ENCODE assay signal across 8 cellular contexts in the genomic region with DNA sequence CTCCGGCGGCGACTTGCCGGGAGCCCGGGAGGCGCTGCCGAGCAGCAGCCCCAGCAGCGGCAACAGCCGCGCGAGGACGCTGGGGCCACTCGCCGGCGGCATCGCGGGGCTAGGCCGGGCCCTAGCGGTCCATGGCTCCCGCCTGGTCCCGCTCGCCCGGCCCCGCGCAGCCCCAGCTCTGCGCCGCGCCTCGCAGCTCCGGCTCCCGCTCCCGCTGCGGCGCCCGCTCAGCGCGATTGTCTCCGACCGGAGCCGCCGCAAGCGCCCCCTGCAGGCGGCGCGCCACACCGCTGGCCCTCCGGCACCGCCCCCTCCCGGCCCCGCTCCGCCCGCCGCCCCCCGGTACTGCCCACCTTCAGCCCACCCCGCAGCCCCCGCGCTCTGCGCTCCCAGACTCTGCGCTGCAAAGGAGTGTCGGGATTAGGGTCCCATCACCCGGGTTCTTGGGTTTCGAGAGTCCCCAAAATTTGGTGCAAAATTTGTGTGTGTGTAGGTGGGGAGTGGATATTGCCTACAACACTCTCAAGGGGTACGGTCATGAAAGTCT. TPM values are rescaled to one million over a fixed set of nuclear protein-coding genes. Genes with fewer than 3 reads are reported as not detected.
DNase-seq lines count a peak whose midpoint lies in the region; ATAC-seq lines count a peak whose summit lies in the region.

A gene (minus strand): TSS at position 241 of the 547 bp plus-strand sequence. CDS start 139 bp downstream, at position 102.

- H3K36me3 Mint-ChIP-seq in T-cell = no peaks in the 10 kb centered on the region

- no peak within 1 kb of the TSS for H3K27ac Mint-ChIP-seq in T-cell

- no peaks in the 10 kb centered on the region for H3K9me3 ChIP-seq in right cardiac atrium (ENCODE audit: control insufficient read depth, low read length)

- WGBS in right cardiac atrium = under 1% methylated on average over 63 of the region's 63 CpGs

- DNase-seq in NCI-H146 (lab: John Stamatoyannopoulos, UW) = peak; percentile 63
- no peak for DNase-seq in NCI-H146 treated with DMSO at 0.1 percent for 48 hours (lab: John Stamatoyannopoulos, UW; ENCODE audit: unreplicated experiment)
- peak; percentile 36 for DNase-seq in LHCN-M2 (ENCODE audit: low read depth)
- DNase-seq in T-cell = peak in 31 of 34 experiments; percentile 32 to 74 (median 58)
- peak in 30 of 58 donors; percentile 9 to 65 (median 40) for DNase-seq in anterior cingulate cortex (lab: John Stamatoyannopoulos, UW)
- peak; percentile 66 to 89 (median 86) for DNase-seq in right cardiac atrium
- peak; percentile 71 for DNase-seq in retina
- DNase-seq in middle frontal gyrus (ENCODE audit: extremely low spot score, low spot score) = no peak

- H3K4me3 Mint-ChIP-seq in T-cell = peak within 1 kb of the TSS; percentile 74 to 79 (median 74)

- CTCF ChIA-PET in T-cell (lab: Charles Lee) = interaction anchor here (0.6 to 1.3 kb wide), 6 partner anchors 7 to 154 kb away, joined by 3 to 6 read pairs (median 3); a partner anchor contains a TSS

- H3K27me3 ChIP-seq in right cardiac atrium (ENCODE audit: control insufficient read depth, insufficient read depth) = no peaks in the 10 kb centered on the region

- ATAC-seq in T-cell (replicated peaks in 1 of 4) (peak; percentile 91 to 94 (median 91)), right cardiac atrium (peak; percentile 72 to 77)

- peak within 1 kb of the TSS; percentile 78 for H3K4me3 ChIP-seq in right cardiac atrium (ENCODE audit: low read length)

- H3K27me3 Mint-ChIP-seq in T-cell = peaks cover 25 to 35% of the 10 kb centered on the region in 2 donors

- POLR2A ChIA-PET in T-cell (lab: Charles Lee) = interaction anchor here (0.6 to 0.8 kb wide), 3 partner anchors 9 to 160 kb away, joined by 3 to 8 read pairs (median 3); no protein-coding TSS in a partner anchor

- H3K4me1 Mint-ChIP-seq in T-cell = peaks cover 6 to 9% (median 7%) of the 10 kb centered on the region in 3 donors

- no peak within 1 kb of the TSS for H3K27ac ChIP-seq in right cardiac atrium (ENCODE audit: low read length)

- peaks cover 10% of the 10 kb centered on the region for H3K4me1 ChIP-seq in right cardiac atrium (ENCODE audit: control insufficient read depth, insufficient read depth, low read length)

- intact Hi-C loops in right cardiac atrium (cut with DNase I) = no loop called here

- no peaks in the 10 kb centered on the region for H3K9me3 Mint-ChIP-seq in T-cell

RNA-seq across cellular contexts. Expression of the gene that starts here (rescaled TPM):
- 9.6 and 9.7 TPM in 2 replicates for total RNA-seq in LHCN-M2 (2014; rRNA removed)
- polyA plus RNA-seq in LHCN-M2 (2012) = 4.8 TPM
- total RNA-seq in T-cell = 1 to 10 TPM in 2 of 5 donors, under 1 TPM in 3; 0.18 to 1.5 (median 0.89) TPM
- total RNA-seq in right cardiac atrium = 1 to 10 TPM; 2.4 to 4.0 (median 3.1) TPM
- polyA plus RNA-seq in right cardiac atrium = 1.9 TPM

Comparison
In these comparisons a context has a peak if more than half of its experiments do, and no peak if none do; other contexts are left out.
1. DNase-seq: peak in NCI-H146 (single experiment), LHCN-M2 (single experiment), T-cell (31 of 34), anterior cingulate cortex (30 of 58), right cardiac atrium (3 of 3) and retina (single experiment); none in NCI-H146 treated with DMSO at 0.1 percent for 48 hours (single experiment) and middle frontal gyrus (single experiment).